9 cellular contexts compared by ENCODE assay signal in genomic region chr2:58428286-58428552, GRCh38.
DNase-seq lines count a peak whose midpoint lies in the region; ATAC-seq, FAIRE-seq and TF ChIP-seq lines count a peak whose summit lies in the region.
"Had no signal": no experiment of that assay in that cellular context is flagged by ENCODE, and none has a peak within 500 bp of the region (broad histone marks: within the 10 kb centered on the region; RNA-seq: fewer than 3 reads in every experiment).

No MANE protein-coding gene starts in this region.

- H3K9me3 Mint-ChIP-seq in naive thymus-derived CD8-positive, alpha-beta T cell = no peaks in the 10 kb centered on the region
- H3K9me3 Mint-ChIP-seq: T-helper 1 cell treated with Interleukin-12 subunit alpha and Interleukin-12 subunit beta and Interleukin-4 antibody, amounts not matched to agents 30 μg/mL and 1 μg/mL, for 36 hours had no signal

- FAIRE-seq in small intestine (lab: Jason Lieb, UNC) = no peak

- H3K4me3 ChIP-seq in SJSA1 = peak overlapping the region; percentile 35
- peak overlapping the region; percentile 60 for H3K4me3 ChIP-seq in fibroblast of villous mesenchyme (ENCODE audit: low read depth, low read length)
- H3K4me3 ChIP-seq in skin epidermis = peak overlapping the region in 6 of 7 experiments; percentile 16 to 39 (median 30)
- peak overlapping the region in 1 of 2 donors; percentile 56 for H3K4me3 ChIP-seq in small intestine (ENCODE audit: low read depth in 1 of 2, low read length in 2 of 2)

- DNase-seq in GM10266 (ENCODE audit: extremely low spot score) (peak; percentile 42), SJSA1 (ENCODE audit: low read depth in 1 of 2, low spot score in 2 of 2) (peak in 1 of 2 experiments; percentile 45), fibroblast of villous mesenchyme (ENCODE audit: low read depth) (no peak), small intestine (no peak), SW 1271 (lab: John Stamatoyannopoulos, UW) (no peak)
- no peak for DNase-seq in naive thymus-derived CD8-positive, alpha-beta T cell

- POLR2A ChIA-PET in naive thymus-derived CD8-positive, alpha-beta T cell (lab: Charles Lee) = interaction anchor here (0.5 kb wide), 1 partner anchor 504 kb away, joined by 3 read pairs; no protein-coding TSS in a partner anchor

- H3K36me3 Mint-ChIP-seq in naive thymus-derived CD8-positive, alpha-beta T cell = no peaks in the 10 kb centered on the region

- H3K27ac ChIP-seq in SJSA1 (no peak overlapping the region), skin epidermis (no peak overlapping the region), small intestine (ENCODE audit: low read depth in 1 of 2, low read length in 1 of 2) (no peak overlapping the region)

- H3K4me1 ChIP-seq in SJSA1 (replicated peaks) (peaks cover 11% of the 10 kb centered on the region), small intestine (ENCODE audit: control insufficient read depth in 2 of 2, insufficient read depth in 1 of 2, low read depth in 1 of 2, low read length in 1 of 2) (no peaks in the 10 kb centered on the region)

- H3K36me3 ChIP-seq in SJSA1 (no peaks in the 10 kb centered on the region), small intestine (ENCODE audit: control insufficient read depth in 2 of 2, insufficient read depth in 2 of 2, low read length in 2 of 2) (no peaks in the 10 kb centered on the region)

- peaks cover 20 to 60% (median 34%) of the 10 kb centered on the region in 5 donors for H3K27me3 Mint-ChIP-seq in naive thymus-derived CD8-positive, alpha-beta T cell

- TF ChIP-seq CTCF in GM10266 (IDR thresholded peaks at IDR 0.05; ENCODE audit: control insufficient read depth, insufficient read depth, low read depth, missing control alignments) (no peak), fibroblast of villous mesenchyme (IDR thresholded peaks at IDR 0.05; ENCODE audit: insufficient read depth, low read depth, low read length) (no peak)

- H3K9me3 ChIP-seq in SJSA1 (replicated peaks) = no peaks in the 10 kb centered on the region
- H3K9me3 ChIP-seq in small intestine (ENCODE audit: control insufficient read depth, low read depth) = no peaks in the 10 kb centered on the region

- H3K27me3 ChIP-seq in SJSA1 (replicated peaks) (peaks cover 3% of the 10 kb centered on the region; the same call in 1 of the 2 replicates), small intestine (ENCODE audit: control insufficient read depth in 2 of 2, insufficient read depth in 2 of 2, low read length in 2 of 2) (peaks cover 0 to 3% of the 10 kb centered on the region in 2 donors)

- 0 to 2% (median 0%) methylated on average over 7 to 37 of the region's 37 CpGs for WGBS in small intestine, 3 donors

- no peak overlapping the region for H3K27ac Mint-ChIP-seq in naive thymus-derived CD8-positive, alpha-beta T cell
- H3K27ac Mint-ChIP-seq: T-helper 1 cell treated with Interleukin-12 subunit alpha and Interleukin-12 subunit beta and Interleukin-4 antibody, amounts not matched to agents 30 μg/mL and 1 μg/mL, for 36 hours had no signal

- ATAC-seq in HG03135 (IDR thresholded peaks at IDR 0.05; ENCODE audit: unreplicated experiment) = peak; percentile 44
- no peak for ATAC-seq in naive thymus-derived CD8-positive, alpha-beta T cell

- H3K4me1 Mint-ChIP-seq in naive thymus-derived CD8-positive, alpha-beta T cell = peaks cover 1 to 13% (median 11%) of the 10 kb centered on the region in 4 donors

- H3K4me3 Mint-ChIP-seq in naive thymus-derived CD8-positive, alpha-beta T cell = peak overlapping the region in 3 of 10 donors; percentile 50 to 62 (median 52)
